Comparison of ENCODE assay signal across 1 cellular context in the genomic region with DNA sequence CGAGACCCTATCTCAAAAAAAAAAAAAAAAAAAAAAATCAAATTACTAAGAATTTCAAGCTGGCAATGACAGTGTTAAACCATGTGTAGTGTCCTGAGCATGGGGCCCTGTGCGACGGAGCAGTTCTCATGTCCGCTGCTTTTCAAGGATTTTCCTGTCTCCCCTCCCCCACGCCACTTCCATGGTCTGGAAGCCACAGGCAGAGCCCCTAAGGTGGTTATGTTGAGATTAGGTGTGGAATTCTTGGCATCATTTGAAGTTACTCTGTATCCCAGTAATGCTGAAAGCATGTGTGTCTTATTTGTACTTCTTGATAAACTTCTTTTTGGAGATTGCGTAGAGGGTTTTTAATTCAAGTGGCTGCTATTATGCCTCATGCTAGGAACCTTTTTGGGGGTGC.
TF ChIP-seq lines count a peak whose summit lies in the region.

No MANE protein-coding gene starts in this region.

TF ChIP-seq in HEK293T, 16 proteins besides CTCF, POLR2A, EP300 and RAD21 (continued from another document):
- TF ChIP-seq, protein P1, sequence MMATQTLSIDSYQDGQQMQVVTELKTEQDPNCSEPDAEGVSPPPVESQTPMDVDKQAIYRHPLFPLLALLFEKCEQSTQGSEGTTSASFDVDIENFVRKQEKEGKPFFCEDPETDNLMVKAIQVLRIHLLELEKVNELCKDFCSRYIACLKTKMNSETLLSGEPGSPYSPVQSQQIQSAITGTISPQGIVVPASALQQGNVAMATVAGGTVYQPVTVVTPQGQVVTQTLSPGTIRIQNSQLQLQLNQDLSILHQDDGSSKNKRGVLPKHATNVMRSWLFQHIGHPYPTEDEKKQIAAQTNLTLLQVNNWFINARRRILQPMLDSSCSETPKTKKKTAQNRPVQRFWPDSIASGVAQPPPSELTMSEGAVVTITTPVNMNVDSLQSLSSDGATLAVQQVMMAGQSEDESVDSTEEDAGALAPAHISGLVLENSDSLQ (IDR thresholded peaks at IDR 0.05): no peak
- TF ChIP-seq FOXK2 (IDR thresholded peaks at IDR 0.05) (no peak), ARNT (IDR thresholded peaks at IDR 0.05) (no peak), FOXM1 (IDR thresholded peaks at IDR 0.05; ENCODE audit: borderline replicate concordance) (no peak), HDGF (IDR thresholded peaks at IDR 0.05; ENCODE audit: borderline replicate concordance) (no peak), NFRKB (IDR thresholded peaks at IDR 0.05) (no peak), CTBP1 (IDR thresholded peaks at IDR 0.05; ENCODE audit: borderline replicate concordance) (no peak), L3MBTL2 (conservative IDR thresholded peaks at IDR 0.05) (no peak), SP1 (IDR thresholded peaks at IDR 0.05) (no peak)
